14 cellular contexts compared by ENCODE assay signal in genomic region chr13:29676941-29677452, GRCh38.
A peak's percentile ranks its signal among the peaks of the same experiment; 100 is the strongest.
DNase-seq lines count a peak whose midpoint lies in the region; ATAC-seq and TF ChIP-seq lines count a peak whose summit lies in the region.
"Had no signal": no experiment of that assay in that cellular context is flagged by ENCODE, and none has a peak within 500 bp of the region (broad histone marks: within the 10 kb centered on the region; RNA-seq: fewer than 3 reads in every experiment).

No MANE protein-coding gene starts in this region.

- CTCF ChIA-PET in mammary epithelial cell (lab: Charles Lee; ENCODE audit: low non-redundant PET) = interaction anchor here (0.5 to 0.7 kb wide), 2 partner anchors 112 to 312 kb away, joined by 3 to 12 read pairs; no protein-coding TSS in a partner anchor

- H3K27me3 ChIP-seq in mammary epithelial cell (ENCODE audit: insufficient read depth, low read length) (no peaks in the 10 kb centered on the region), H7 (ENCODE audit: control insufficient read depth, insufficient read depth, low read length) (no peaks in the 10 kb centered on the region)
- H3K27me3 ChIP-seq: SJSA1 had no signal

- intact Hi-C loops in mammary epithelial cell (cut with micrococcal nuclease) = loop anchor here (1.0 to 2.0 kb wide), 3 partner anchors 26 to 110 kb away; partner anchors contain the start of gene SLC7A1
- intact Hi-C loops in posterior vena cava (cut with DNase I) = no loop called here

- in situ Hi-C loops in mammary epithelial cell (cut with MboI; ENCODE audit: low sequenced_read_pairs in 2 of 2) = no loop called here

- WGBS in mammary epithelial cell (ENCODE audit: low coverage, missing lambda C conversion rate) = under 1% methylated on average over 9 of the region's 9 CpGs
- 69 to 88% methylated on average over 7 to 8 of the region's 9 CpGs for WGBS in mesodermal cell (ENCODE audit: insufficient coverage in 2 of 2), 2 experiments

- H3K36me3 ChIP-seq in mammary epithelial cell (ENCODE audit: insufficient read depth, low read length) (no peaks in the 10 kb centered on the region), mesodermal cell (ENCODE audit: control insufficient read depth, insufficient read depth, low read length) (no peaks in the 10 kb centered on the region), H7 (replicated peaks; ENCODE audit: control insufficient read depth, insufficient read depth, low read length) (no peaks in the 10 kb centered on the region)
- H3K36me3 ChIP-seq: SJSA1 had no signal

- peak overlapping the region; percentile 46 for H3K9ac ChIP-seq in mammary epithelial cell (ENCODE audit: insufficient read depth, low read length)

- H4K20me1 ChIP-seq in mammary epithelial cell (ENCODE audit: insufficient read depth, low read length) = no peaks in the 10 kb centered on the region

- peak overlapping the region; percentile 81 for H2AFZ ChIP-seq in mammary epithelial cell (ENCODE audit: low read depth, low read length)

- dilution Hi-C loops in mammary epithelial cell (cut with HindIII; ENCODE audit: low sequenced_read_pairs) = loop anchor here (5.0 kb wide), 1 partner anchor 65 kb away; no protein-coding TSS in a partner anchor

- peak; percentile 47 for DNase-seq in AG10803 (ENCODE audit: low read depth)
- peak; percentile 38 for DNase-seq in M059J (ENCODE audit: low read depth)
- peak; percentile 95 for DNase-seq in mammary epithelial cell
- no peak for DNase-seq in posterior vena cava (ENCODE audit: low spot score)
- no peak for DNase-seq in NCI-H146 treated with DMSO at 0.1 percent for 48 hours (lab: John Stamatoyannopoulos, UW; ENCODE audit: unreplicated experiment)
- no peak for DNase-seq in H7
- DNase-seq: amniotic stem cell; effector CD4-positive, alpha-beta T cell; Karpas-422; NCI-H524; occipital lobe had no signal

- H3K4me3 ChIP-seq in AG10803 (ENCODE audit: low read length) (no peak overlapping the region), mammary epithelial cell (replicated peaks in 1 of 3; ENCODE audit: insufficient read depth in 1 of 3, low read depth in 2 of 3, low read length in 3 of 3) (peak overlapping the region; percentile 6 to 35 (median 21)), mesodermal cell (ENCODE audit: extremely low read depth, insufficient read depth, low read length, poor library complexity, severe bottlenecking) (no peak overlapping the region), H7 (ENCODE audit: insufficient read depth, low read depth, low read length) (no peak overlapping the region)
- H3K4me3 ChIP-seq: SJSA1 had no signal

- H3K9me3 ChIP-seq in mammary epithelial cell (replicated peaks; ENCODE audit: insufficient read depth, low read length) (no peaks in the 10 kb centered on the region), mesodermal cell (ENCODE audit: control insufficient read depth, low read length) (no peaks in the 10 kb centered on the region)
- H3K9me3 ChIP-seq: SJSA1 had no signal

- TF ChIP-seq CTCF in AG10803 (conservative IDR thresholded peaks at IDR 0.05; ENCODE audit: low read length) (no peak), mammary epithelial cell (conservative IDR thresholded peaks at IDR 0.05 in 1 of 2, IDR thresholded peaks at IDR 0.05 in 1 of 2; ENCODE audit: extremely low read depth in 1 of 2, insufficient read depth in 1 of 2, low read depth in 1 of 2, low read length in 2 of 2) (peak in 1 of 2 donors; percentile 25)

- peak overlapping the region; percentile 74 for H3K4me2 ChIP-seq in mammary epithelial cell (ENCODE audit: insufficient read depth, low read depth, low read length)

- peak overlapping the region; percentile 86 for H3K27ac ChIP-seq in mammary epithelial cell (ENCODE audit: insufficient read depth, low read depth, low read length)
- H3K27ac ChIP-seq in mesodermal cell (ENCODE audit: low read depth, low read length, severe bottlenecking) = peak overlapping the region; percentile 65
- H3K27ac ChIP-seq: SJSA1 had no signal

- no peak for ATAC-seq in GM18858 (IDR thresholded peaks at IDR 0.05; ENCODE audit: unreplicated experiment)

- H3K79me2 ChIP-seq in mammary epithelial cell (ENCODE audit: insufficient read depth, low read length) = no peaks in the 10 kb centered on the region

- TSS peak; percentile 80 for BruUV-seq in mammary epithelial cell (replicated peaks; lab: Mats Ljungman, UMichigan)

- H3K4me1 ChIP-seq in mammary epithelial cell (ENCODE audit: insufficient read depth, low read length) (peaks cover 19% of the 10 kb centered on the region), mesodermal cell (ENCODE audit: control insufficient read depth, insufficient read depth, low read length, poor library complexity, severe bottlenecking) (peaks cover 6% of the 10 kb centered on the region)

Comparison
In these comparisons a context has a peak if more than half of its experiments do, and no peak if none do; other contexts are left out.
1. DNase-seq: peak in AG10803 (single experiment), M059J (single experiment) and mammary epithelial cell (single experiment); none in posterior vena cava (single experiment), NCI-H146 treated with DMSO at 0.1 percent for 48 hours (single experiment) and H7 (single experiment).
2. H3K4me3 ChIP-seq: peak in mammary epithelial cell (3 of 3); none in AG10803 (single experiment), mesodermal cell (single experiment) and H7 (single experiment).